11 cellular contexts compared by ENCODE assay signal in the genomic region with DNA sequence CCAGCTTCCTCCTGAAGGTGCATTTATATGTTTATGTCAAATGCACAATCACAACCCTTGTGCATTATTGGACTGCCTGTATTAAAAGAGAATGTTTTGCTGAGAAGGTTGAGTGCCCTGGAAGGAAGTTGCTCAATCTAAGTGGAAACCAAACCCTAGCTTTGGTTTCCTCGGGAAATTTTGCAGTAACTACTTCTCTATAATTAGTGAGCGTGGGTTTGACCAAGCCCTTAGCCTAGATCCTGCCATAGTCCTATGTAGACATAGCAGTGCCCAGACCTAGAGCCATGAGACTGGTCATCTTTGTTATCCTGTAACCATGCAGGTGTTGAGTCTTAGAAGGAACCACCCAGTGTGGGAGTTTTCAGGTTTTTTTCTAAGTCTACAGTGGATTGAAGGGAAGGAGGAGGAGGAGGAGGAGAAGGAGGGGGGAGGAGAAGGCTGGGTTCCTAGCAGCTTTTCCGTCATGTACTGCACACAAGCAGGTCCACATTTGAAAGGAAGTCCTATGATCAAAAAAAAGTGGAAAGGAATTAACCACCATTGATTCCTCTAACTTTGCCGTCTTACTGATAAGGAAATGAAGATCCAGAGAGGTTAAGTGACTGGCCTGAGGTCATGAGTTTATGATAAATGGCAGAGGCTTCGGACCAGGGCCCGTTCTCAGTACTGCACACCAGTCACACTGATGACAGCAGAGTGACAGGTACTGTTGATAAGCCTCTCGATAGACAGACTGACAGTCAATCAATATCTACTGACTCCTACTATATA.
DNase-seq lines count a peak whose midpoint lies in the region; ATAC-seq lines count a peak whose summit lies in the region.
"Had no signal": no experiment of that assay in that cellular context is flagged by ENCODE, and none has a peak within 500 bp of the region (broad histone marks: within the 10 kb centered on the region; RNA-seq: fewer than 3 reads in every experiment).

No MANE protein-coding gene starts in this region.

- H3K36me3 ChIP-seq in CD4-positive, CD25-positive, alpha-beta regulatory T cell (ENCODE audit: control insufficient read depth, insufficient read depth, low read length): no peaks in the 10 kb centered on the region
- H3K36me3 ChIP-seq: pancreas had no signal

- CTCF ChIA-PET in T-cell (lab: Charles Lee): interaction anchor here in 1 of 2 donors (0.9 kb wide), 1 partner anchor 158 kb away, joined by 4 read pairs; no protein-coding TSS in a partner anchor

- H3K27me3 Mint-ChIP-seq in CD4-positive, CD25-positive, alpha-beta regulatory T cell: peaks cover 22% of the 10 kb centered on the region
- H3K27me3 Mint-ChIP-seq in T-cell: no peaks in the 10 kb centered on the region

- peaks cover 4 to 19% (median 9%) of the 10 kb centered on the region in 4 donors for H3K4me1 Mint-ChIP-seq in CD4-positive, CD25-positive, alpha-beta regulatory T cell
- peaks cover 24 to 37% (median 25%) of the 10 kb centered on the region in 3 donors for H3K4me1 Mint-ChIP-seq in T-cell

- no peak overlapping the region for H3K27ac ChIP-seq in CD4-positive, CD25-positive, alpha-beta regulatory T cell (ENCODE audit: insufficient read depth, low read length, poor library complexity, severe bottlenecking)
- H3K27ac ChIP-seq: pancreas had no signal

- ATAC-seq in CD4-positive, CD25-positive, alpha-beta regulatory T cell (ENCODE audit: low read depth in 2 of 2): peak; percentile 18 to 35
- ATAC-seq in HG02623 (IDR thresholded peaks at IDR 0.05; ENCODE audit: unreplicated experiment) (peak; percentile 61), T-cell (replicated peaks in 1 of 4) (peak in 1 of 4 experiments; percentile 12), left lobe of liver (peak; percentile 18), HG03432 (IDR thresholded peaks at IDR 0.05; ENCODE audit: unreplicated experiment) (no peak)
- ATAC-seq: GM23338 had no signal

- POLR2A ChIA-PET in T-cell (lab: Charles Lee): interaction anchor here in 1 of 2 donors (0.6 kb wide), 1 partner anchor 45 kb away, joined by 3 read pairs; no protein-coding TSS in a partner anchor

- no peaks in the 10 kb centered on the region for H3K27me3 ChIP-seq in CD4-positive, CD25-positive, alpha-beta regulatory T cell (ENCODE audit: control insufficient read depth, insufficient read depth, low read length)
- H3K27me3 ChIP-seq: pancreas had no signal

- no peaks in the 10 kb centered on the region for H3K9me3 Mint-ChIP-seq in CD4-positive, CD25-positive, alpha-beta regulatory T cell
- no peaks in the 10 kb centered on the region for H3K9me3 Mint-ChIP-seq in T-cell
- H3K9me3 Mint-ChIP-seq: GM23338 had no signal

- H3K27ac Mint-ChIP-seq in CD4-positive, CD25-positive, alpha-beta regulatory T cell: peak overlapping the region in 1 of 3 donors; percentile 77
- peak overlapping the region; percentile 45 to 78 for H3K27ac Mint-ChIP-seq in T-cell
- H3K27ac Mint-ChIP-seq: GM23338 had no signal

- no peaks in the 10 kb centered on the region for H3K9me3 ChIP-seq in CD4-positive, CD25-positive, alpha-beta regulatory T cell (ENCODE audit: control insufficient read depth in 2 of 2, low read length in 2 of 2)
- H3K9me3 ChIP-seq: pancreas had no signal

- H3K4me3 ChIP-seq in CD4-positive, CD25-positive, alpha-beta regulatory T cell (ENCODE audit: low read depth, low read length): no peak overlapping the region
- H3K4me3 ChIP-seq: GM23338, pancreas had no signal

- H3K36me3 Mint-ChIP-seq in CD4-positive, CD25-positive, alpha-beta regulatory T cell: peaks cover 4% of the 10 kb centered on the region
- H3K36me3 Mint-ChIP-seq in T-cell: no peaks in the 10 kb centered on the region

- no peak for DNase-seq in CD4-positive, CD25-positive, alpha-beta regulatory T cell
- no peak for DNase-seq in T-cell
- no peak for DNase-seq in left lobe of liver (ENCODE audit: low spot score)
- DNase-seq in EL: no peak
- no peak for DNase-seq in NK-92 (lab: John Stamatoyannopoulos, UW; ENCODE audit: unreplicated experiment)
- DNase-seq in activated CD4-positive, alpha-beta T cell treated with anti-CD3 and anti-CD28 coated beads, Interleukin-2, amount 50 U/mL, for 1 hour: no peak
- DNase-seq: NCI-H1930, pancreas had no signal

- no peak overlapping the region for H3K4me3 Mint-ChIP-seq in CD4-positive, CD25-positive, alpha-beta regulatory T cell
- peak overlapping the region in 2 of 3 donors; percentile 10 to 18 for H3K4me3 Mint-ChIP-seq in T-cell
- H3K4me3 Mint-ChIP-seq: GM23338 had no signal

- H3K4me1 ChIP-seq in CD4-positive, CD25-positive, alpha-beta regulatory T cell (ENCODE audit: control insufficient read depth, insufficient read depth, low read length, poor library complexity, severe bottlenecking): no peaks in the 10 kb centered on the region
- H3K4me1 ChIP-seq: pancreas had no signal

Comparison
In these comparisons a context has a peak if more than half of its experiments do, and no peak if none do; other contexts are left out.
1. H3K4me3 Mint-ChIP-seq: peak in T-cell (2 of 3); none in CD4-positive, CD25-positive, alpha-beta regulatory T cell (0 of 4).